In the genomic region with DNA sequence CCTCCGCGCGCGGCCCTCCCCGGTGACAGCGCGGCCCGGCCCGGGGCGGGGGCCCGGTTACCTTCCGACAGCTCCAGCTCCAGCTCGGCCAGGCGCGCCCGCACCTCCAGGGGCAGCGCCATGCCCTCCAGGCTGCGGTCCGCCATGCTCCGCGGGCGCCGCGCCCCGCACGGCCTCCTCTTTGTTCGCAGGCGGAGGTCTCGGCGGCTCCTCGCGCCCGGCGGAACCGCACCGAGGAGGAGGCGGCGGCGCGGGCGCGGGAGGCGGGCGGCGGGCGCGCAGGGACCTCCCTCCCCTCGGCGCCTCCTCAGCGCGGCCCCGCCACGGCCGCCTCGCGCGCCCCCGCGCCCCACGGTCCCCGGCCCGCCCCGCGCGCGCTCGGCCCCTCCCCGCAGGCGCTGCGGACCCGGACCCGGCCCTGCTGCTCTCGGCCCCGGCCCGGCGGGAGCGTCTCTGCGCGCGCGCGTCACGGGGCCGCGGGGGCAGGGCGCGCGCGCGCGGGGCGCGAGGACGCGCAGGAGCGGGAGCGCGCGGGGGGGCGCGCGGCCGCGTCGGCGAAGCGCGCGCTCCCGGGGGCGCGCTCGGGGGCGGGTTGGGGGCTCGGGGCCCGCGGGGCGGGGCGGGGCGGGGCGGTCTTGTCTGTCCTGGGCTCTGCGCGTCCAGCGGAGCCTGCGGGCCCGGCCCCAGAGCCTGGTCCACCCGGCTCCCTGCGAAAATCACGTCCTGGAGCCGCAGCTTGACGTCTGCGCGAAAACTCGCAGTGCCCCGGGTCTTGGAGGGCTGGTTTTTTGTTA, we compare ENCODE assay signal across 8 cellular contexts. TPM values are rescaled to one million over a fixed set of nuclear protein-coding genes. Genes with fewer than 3 reads are reported as not detected.
DNase-seq lines count a peak whose midpoint lies in the region; ATAC-seq, FAIRE-seq and TF ChIP-seq lines count a peak whose summit lies in the region.

TSS of gene DIP2C (minus strand) at position 236 of the 794 bp plus-strand sequence. CDS start at position 146, 90 bp downstream.

- peak within 1 kb of the TSS; percentile 51 to 87 (median 68) for H3K27ac ChIP-seq in Peyer's patch
- peak within 1 kb of the TSS; percentile 58 for H3K27ac ChIP-seq in HepG2 (ENCODE audit: extremely low read length, insufficient read depth, low read length)

- no peak within 1 kb of the TSS for H3K27ac Mint-ChIP-seq in activated CD8-positive, alpha-beta memory T cell treated with anti-CD3 and anti-CD28 coated beads, Interleukin-2, amount 10 ng/mL, durations not matched to agents 7 days and 5 days

- intact Hi-C loops in HepG2 (cut with micrococcal nuclease; ENCODE audit: unreplicated experiment), result loop anchor here (5.0 kb wide), 1 partner anchor 98 kb away; no protein-coding TSS in a partner anchor

- 0% methylated on average over 14 of the region's 135 CpGs for WGBS in HepG2 (ENCODE audit: low lambda C conversion rate)

- in situ Hi-C loops in HepG2 (cut with HindIII; ENCODE audit: extremely low pct_ligation_motif_present, low pct_unique_long_range_greater_than_20kb), result no loop called here

- H3K4me3 ChIP-seq in Peyer's patch (peak within 1 kb of the TSS; percentile 32 to 95 (median 68)), HepG2 (replicated peaks in 1 of 3; ENCODE audit: insufficient read depth in 1 of 3, low read depth in 2 of 3, low read length in 3 of 3) (peak within 1 kb of the TSS; percentile 80 to 86 (median 86))

- no peak; the same call in 1 of the 2 replicates for TF ChIP-seq RAD21 in HepG2 (CRISPR knock-in tag; IDR thresholded peaks at IDR 0.05)

- H3K9me3 Mint-ChIP-seq in activated CD8-positive, alpha-beta memory T cell treated with anti-CD3 and anti-CD28 coated beads, Interleukin-2, amount 10 ng/mL, durations not matched to agents 7 days and 5 days (ENCODE audit: low read depth), result no peaks in the 10 kb centered on the region

- TF ChIP-seq EP300 in HepG2 (IDR thresholded peaks at IDR 0.05; ENCODE audit: low read depth in 2 of 2, low read length in 2 of 2) (no peak), HepG2 (CRISPR knock-in tag; IDR thresholded peaks at IDR 0.05; ENCODE audit: borderline replicate concordance) (no peak)

- peak within 1 kb of the TSS; percentile 99 for H3K4me2 ChIP-seq in HepG2 (ENCODE audit: low read depth, low read length)

- no peak for ATAC-seq in activated CD8-positive, alpha-beta memory T cell treated with anti-CD3 and anti-CD28 coated beads, Interleukin-2, amount 10 ng/mL, durations not matched to agents 7 days and 5 days
- ATAC-seq in HepG2, result peak; percentile 75
- no peak for ATAC-seq in HG03432 (IDR thresholded peaks at IDR 0.05; ENCODE audit: unreplicated experiment)
- no peak for ATAC-seq in HG03571 (IDR thresholded peaks at IDR 0.05; ENCODE audit: unreplicated experiment)

- H3K27me3 Mint-ChIP-seq in activated CD8-positive, alpha-beta memory T cell treated with anti-CD3 and anti-CD28 coated beads, Interleukin-2, amount 10 ng/mL, durations not matched to agents 7 days and 5 days, result peaks cover 48% of the 10 kb centered on the region

- no TSS peak for BruUV-seq in HepG2 (replicated peaks; lab: Mats Ljungman, UMichigan)

- H3K9ac ChIP-seq in HepG2 (ENCODE audit: insufficient read depth, low read depth, low read length), result peak within 1 kb of the TSS; percentile 78

- FAIRE-seq in HepG2 (lab: Jason Lieb, UNC), result no peak

- H3K9me3 ChIP-seq in Peyer's patch (no peaks in the 10 kb centered on the region), HepG2 (ENCODE audit: low read length) (no peaks in the 10 kb centered on the region)

- TF ChIP-seq POLR2A in Peyer's patch (IDR thresholded peaks at IDR 0.05) (no peak), HepG2 (IDR thresholded peaks at IDR 0.05; ENCODE audit: insufficient read depth in 1 of 2, low read depth in 2 of 2, low read length in 2 of 2) (no peak)

- peaks cover 7% of the 10 kb centered on the region for H3K4me1 Mint-ChIP-seq in activated CD8-positive, alpha-beta memory T cell treated with anti-CD3 and anti-CD28 coated beads, Interleukin-2, amount 10 ng/mL, durations not matched to agents 7 days and 5 days

- TF ChIP-seq CTCF in Peyer's patch (IDR thresholded peaks at IDR 0.05) (no peak), HepG2 (CRISPR knock-in tag; IDR thresholded peaks at IDR 0.05) (no peak)

- peaks cover 9% of the 10 kb centered on the region for H3K79me2 ChIP-seq in HepG2 (ENCODE audit: insufficient read depth, low read length)

- H3K4me1 ChIP-seq in Peyer's patch (peaks cover 0 to 1% (median 0%) of the 10 kb centered on the region in 4 donors), HepG2 (ENCODE audit: insufficient read depth, low read length) (peaks cover 29% of the 10 kb centered on the region)

- CTCF ChIA-PET in activated CD8-positive, alpha-beta memory T cell treated with anti-CD3 and anti-CD28 coated beads, Interleukin-2, amount 10 ng/mL, durations not matched to agents 7 days and 5 days (lab: Charles Lee), result no interaction called here
- CTCF ChIA-PET in HepG2 (lab: Yijun Ruan, JAX; ENCODE audit: low intra/inter-chr PET ratio, low total read pairs), result no interaction called here

- H3K36me3 Mint-ChIP-seq in activated CD8-positive, alpha-beta memory T cell treated with anti-CD3 and anti-CD28 coated beads, Interleukin-2, amount 10 ng/mL, durations not matched to agents 7 days and 5 days, result no peaks in the 10 kb centered on the region

- H2AFZ ChIP-seq in HepG2 (ENCODE audit: low read length), result no peak within 1 kb of the TSS

- H3K27me3 ChIP-seq in Peyer's patch (no peaks in the 10 kb centered on the region), HepG2 (ENCODE audit: control insufficient read depth in 1 of 2, insufficient read depth in 2 of 2, low read length in 2 of 2) (peaks cover 0 to 17% of the 10 kb centered on the region in 2 experiments; a peak in 3 of 5 replicates)

- POLR2A ChIA-PET in HepG2 (lab: Yijun Ruan, JAX), result no interaction called here

- H3K36me3 ChIP-seq in Peyer's patch (no peaks in the 10 kb centered on the region), HepG2 (replicated peaks in 1 of 2; ENCODE audit: control insufficient read depth in 1 of 2, insufficient read depth in 2 of 2, low read length in 2 of 2) (no peaks in the 10 kb centered on the region)

- no peak for DNase-seq in activated CD8-positive, alpha-beta memory T cell treated with anti-CD3 and anti-CD28 coated beads, Interleukin-2, amount 10 ng/mL, durations not matched to agents 7 days and 5 days
- no peak for DNase-seq in activated CD8-positive, alpha-beta memory T cell treated with anti-CD3 and anti-CD28 coated beads, Interleukin-2, amount 50 U/mL, for 4 hours
- DNase-seq in Peyer's patch (peak in 2 of 3 donors; percentile 66 to 78), ecto neural progenitor cell (ENCODE audit: low spot score) (peak; percentile 85), HepG2 (ENCODE audit: low spot score) (peak; percentile 16), stromal cell of bone marrow (ENCODE audit: low read depth) (peak; percentile 66)

- peak within 1 kb of the TSS; percentile 9 for H3K4me3 Mint-ChIP-seq in activated CD8-positive, alpha-beta memory T cell treated with anti-CD3 and anti-CD28 coated beads, Interleukin-2, amount 10 ng/mL, durations not matched to agents 7 days and 5 days

- H4K20me1 ChIP-seq in HepG2 (ENCODE audit: insufficient read depth, low read length), result peaks cover 7% of the 10 kb centered on the region; the same call in 1 of the 2 replicates

TF ChIP-seq in HepG2, 621 proteins besides CTCF, POLR2A, EP300 and RAD21 (continues in another document):
- TF ChIP-seq ZNF878 (CRISPR knock-in tag; IDR thresholded peaks at IDR 0.05), result no peak
- TF ChIP-seq, protein P1, sequence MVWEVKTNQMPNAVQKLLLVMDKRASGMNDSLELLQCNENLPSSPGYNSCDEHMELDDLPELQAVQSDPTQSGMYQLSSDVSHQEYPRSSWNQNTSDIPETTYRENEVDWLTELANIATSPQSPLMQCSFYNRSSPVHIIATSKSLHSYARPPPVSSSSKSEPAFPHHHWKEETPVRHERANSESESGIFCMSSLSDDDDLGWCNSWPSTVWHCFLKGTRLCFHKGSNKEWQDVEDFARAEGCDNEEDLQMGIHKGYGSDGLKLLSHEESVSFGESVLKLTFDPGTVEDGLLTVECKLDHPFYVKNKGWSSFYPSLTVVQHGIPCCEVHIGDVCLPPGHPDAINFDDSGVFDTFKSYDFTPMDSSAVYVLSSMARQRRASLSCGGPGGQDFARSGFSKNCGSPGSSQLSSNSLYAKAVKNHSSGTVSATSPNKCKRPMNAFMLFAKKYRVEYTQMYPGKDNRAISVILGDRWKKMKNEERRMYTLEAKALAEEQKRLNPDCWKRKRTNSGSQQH (CRISPR knock-in tag; IDR thresholded peaks at IDR 0.05; ENCODE audit: low read depth), result no peak
- TF ChIP-seq TBX3 (IDR thresholded peaks at IDR 0.05; ENCODE audit: borderline replicate concordance), result no peak
- TF ChIP-seq MED8 (CRISPR knock-in tag; IDR thresholded peaks at IDR 0.05; ENCODE audit: insufficient replicate concordance), result no peak
- TF ChIP-seq IKZF4 (CRISPR knock-in tag; IDR thresholded peaks at IDR 0.05; ENCODE audit: borderline replicate concordance, low read depth, not compliant biosample characterization), result no peak

RNA-seq across cellular contexts. Expression of gene DIP2C, which starts in this region (rescaled TPM):
- under 1 TPM; 0.26 to 0.99 TPM for total RNA-seq in activated CD8-positive, alpha-beta memory T cell treated with anti-CD3 and anti-CD28 coated beads, Interleukin-2, amount 10 ng/mL, durations not matched to agents 7 days and 5 days
- total RNA-seq in Peyer's patch (10 to 100 TPM in 3 of 4 donors, 1 to 10 TPM in 1; 8.4 to 22.7 (median 16.8) TPM), HepG2 (2016; rRNA removed; fragmentation: Illumina TruSeq; extraction: Trizol) (2.2 and 2.7 TPM in 2 replicates)
- total RNA-seq in HepG2 (2016; cell fraction: cytosol; rRNA removed; fragmentation: Illumina TruSeq; extraction: Trizol; ENCODE audit: low read depth), result 4.0 and 4.2 TPM in 2 replicates
- total RNA-seq in HepG2 (2016; cell fraction: insoluble cytoplasmic fraction; rRNA removed; fragmentation: Illumina TruSeq; extraction: Trizol), result 2.2 and 2.3 TPM in 2 replicates
- 2.5 and 3.0 TPM in 2 replicates for total RNA-seq in HepG2 (2016; cell fraction: membrane; rRNA removed; fragmentation: Illumina TruSeq; extraction: Trizol)
- total RNA-seq in HepG2 (2016; cell fraction: nucleus; rRNA removed; fragmentation: Illumina TruSeq; extraction: Trizol), result 2.7 and 3.4 TPM in 2 replicates
- polyA plus RNA-seq in HepG2 (2011; rRNA removed), result 2.7 and 3.0 TPM in 2 replicates
- 2.9 and 3.2 TPM in 2 replicates for polyA plus RNA-seq in HepG2 (2011; cell fraction: cytosol; rRNA removed)
- 8.3 and 9.5 TPM in 2 replicates for polyA plus RNA-seq in HepG2 (2011; cell fraction: nucleus; rRNA removed)
- polyA plus RNA-seq in HepG2 (2012), result 3.6 and 4.9 TPM in 2 replicates
- 0.23 TPM in 2 replicates for polyA plus RNA-seq in HepG2 (2016; cell fraction: cytosol; fragmentation: Illumina TruSeq; extraction: Trizol; ENCODE audit: low read depth)
- 2.0 and 2.4 TPM in 2 replicates for polyA plus RNA-seq in HepG2 (2016; cell fraction: insoluble cytoplasmic fraction; fragmentation: Illumina TruSeq; extraction: Trizol; ENCODE audit: low read depth)
- polyA plus RNA-seq in HepG2 (2016; cell fraction: membrane; fragmentation: Illumina TruSeq; extraction: Trizol; ENCODE audit: low read depth), result 0.55 and 0.69 TPM in 2 replicates
- polyA plus RNA-seq in HepG2 (2016; cell fraction: nucleus; fragmentation: Illumina TruSeq; extraction: Trizol; ENCODE audit: insufficient read depth, low read depth), result 4.2 and 4.7 TPM in 2 replicates
- 0.70 and 7.2 TPM in 2 replicates for polyA minus RNA-seq in HepG2 (2011; rRNA and poly(A)+ RNA removed; ENCODE audit: low replicate concordance)
- 3.9 and 4.3 TPM in 2 replicates for polyA minus RNA-seq in HepG2 (2011; cell fraction: cytosol; rRNA and poly(A)+ RNA removed)
- polyA minus RNA-seq in HepG2 (2011; cell fraction: nucleus; rRNA and poly(A)+ RNA removed), result 7.5 and 9.1 TPM in 2 replicates

Comparison
In these comparisons a context has a peak if more than half of its experiments do, and no peak if none do; other contexts are left out.
1. DNase-seq: peak in Peyer's patch (2 of 3), ecto neural progenitor cell (single experiment), HepG2 (single experiment) and stromal cell of bone marrow (single experiment); none in activated CD8-positive, alpha-beta memory T cell treated with anti-CD3 and anti-CD28 coated beads, Interleukin-2, amount 10 ng/mL, durations not matched to agents 7 days and 5 days (single experiment) and activated CD8-positive, alpha-beta memory T cell treated with anti-CD3 and anti-CD28 coated beads, Interleukin-2, amount 50 U/mL, for 4 hours (single experiment).